8 cellular contexts compared by ENCODE assay signal in the genomic region with DNA sequence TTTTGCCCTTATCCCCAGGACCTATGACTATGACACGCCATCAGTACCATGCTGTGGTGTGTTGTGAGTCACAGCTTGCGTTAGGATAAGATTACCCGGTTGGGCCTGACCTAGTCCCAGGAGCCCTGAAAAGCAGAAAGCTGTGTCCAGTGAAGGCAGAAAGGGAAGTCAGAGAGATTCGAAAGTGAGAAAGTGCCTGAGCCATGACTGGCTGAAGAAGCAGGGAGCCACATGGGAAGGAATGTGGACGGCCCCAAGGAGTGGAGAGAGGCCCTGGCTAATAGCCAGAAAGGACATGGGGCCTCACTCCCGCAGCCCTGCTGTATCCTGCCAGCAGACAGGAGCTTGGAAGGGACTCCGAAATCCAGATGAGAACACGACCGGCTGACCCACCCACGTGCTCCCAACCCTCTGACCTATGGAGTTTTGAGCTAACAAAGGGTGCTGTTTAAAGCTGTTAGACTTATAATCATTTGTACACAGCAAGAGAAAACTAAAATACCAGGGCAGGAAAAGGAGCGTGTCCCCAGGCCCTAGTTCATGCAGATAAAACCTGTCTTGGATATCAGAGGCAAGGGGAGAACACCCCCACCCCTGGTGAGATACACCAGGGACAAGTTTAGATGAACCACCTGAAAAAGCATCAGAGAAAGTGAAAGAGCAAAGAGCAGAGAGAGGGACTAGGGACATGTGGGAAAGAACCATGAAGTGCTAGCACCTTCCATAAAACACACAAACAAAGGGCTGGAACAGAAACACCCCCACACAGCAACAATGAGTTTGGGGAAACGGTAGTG.
A peak's percentile ranks its signal among the peaks of the same experiment; 100 is the strongest.
DNase-seq lines count a peak whose midpoint lies in the region; ATAC-seq, FAIRE-seq and TF ChIP-seq lines count a peak whose summit lies in the region.

No MANE protein-coding gene starts in this region.

- H3K4ac ChIP-seq in H1 (replicated peaks; ENCODE audit: insufficient read length, low read depth, low read length) = no peak overlapping the region

- no peak overlapping the region for H3K23ac ChIP-seq in H1 (ENCODE audit: insufficient read length)

- no peak for TF ChIP-seq RAD21 in H1 (IDR thresholded peaks at IDR 0.05 in 1 of 2, conservative IDR thresholded peaks at IDR 0.05 in 1 of 2; ENCODE audit: low read depth in 2 of 2, low read length in 2 of 2)

- no peak overlapping the region for H4K91ac ChIP-seq in H1 (replicated peaks; ENCODE audit: insufficient read length, low read length)

- H3K79me1 ChIP-seq in H1 (ENCODE audit: low read depth, low read length) = no peaks in the 10 kb centered on the region

- H3K27ac ChIP-seq in H1 (ENCODE audit: low read depth, low read length) = no peak overlapping the region

- no peak overlapping the region for H4K8ac ChIP-seq in H1 (ENCODE audit: extremely low read depth, insufficient read depth, low read length)

- no peak overlapping the region for H2BK12ac ChIP-seq in H1 (ENCODE audit: low read depth, low read length)

- no peak overlapping the region for H4K5ac ChIP-seq in H1 (ENCODE audit: insufficient read length, low read depth, low read length)

- peak overlapping the region; percentile 25 for H3K4me3 ChIP-seq in GM12865 (ENCODE audit: low read depth, low read length)
- no peak overlapping the region for H3K4me3 ChIP-seq in H1 (ENCODE audit: extremely low read depth in 1 of 4, insufficient read depth in 2 of 4, low read depth in 3 of 4, low read length in 4 of 4)

- peaks cover 2% of the 10 kb centered on the region; the same call in 1 of the 2 replicates for H3K23me2 ChIP-seq in H1 (ENCODE audit: low read depth, low read length)

- DNase-seq in GM12865 (ENCODE audit: low read depth) = peak; percentile 72
- peak; percentile 94 for DNase-seq in MV-4-11 (lab: John Stamatoyannopoulos, UW)
- DNase-seq in H1 (ENCODE audit: low read depth in 1 of 2, low spot score in 2 of 2) = no peak
- peak; percentile 28 for DNase-seq in mucosa of gallbladder (ENCODE audit: low spot score)
- no peak for DNase-seq in cerebellum (ENCODE audit: low spot score)
- no peak for DNase-seq in NCI-H1930 (lab: John Stamatoyannopoulos, UW)

- no peaks in the 10 kb centered on the region for H3K27me3 ChIP-seq in H1 (replicated peaks in 1 of 4; ENCODE audit: control insufficient read depth in 3 of 4, extremely low read depth in 1 of 4, insufficient read depth in 3 of 4, low read length in 3 of 4)

- H3K4me1 ChIP-seq in H1 (replicated peaks in 1 of 4; ENCODE audit: control insufficient read depth in 3 of 4, insufficient read depth in 4 of 4, low read length in 3 of 4) = no peaks in the 10 kb centered on the region; a peak in 1 of 7 replicates

- no peak overlapping the region for H2AK5ac ChIP-seq in H1 (ENCODE audit: low read depth, low read length)

- H3K79me2 ChIP-seq in H1 (ENCODE audit: control insufficient read depth in 1 of 2, insufficient read depth in 2 of 2, low read length in 2 of 2) = no peaks in the 10 kb centered on the region

- H3K56ac ChIP-seq in H1 (replicated peaks; ENCODE audit: insufficient read length, low read depth, low read length) = no peak overlapping the region

- TF ChIP-seq CTCF in GM12865 (IDR thresholded peaks at IDR 0.05; ENCODE audit: insufficient read depth, low read depth, low read length, missing control alignments) (no peak), H1 (IDR thresholded peaks at IDR 0.05; ENCODE audit: control extremely low read depth in 1 of 3, insufficient read depth in 1 of 3, low read depth in 1 of 3, low read length in 3 of 3) (no peak)

- no peak overlapping the region for H3K4me2 ChIP-seq in H1 (ENCODE audit: insufficient read depth in 1 of 2, low read depth in 2 of 2, low read length in 2 of 2)

- H3K9me3 ChIP-seq in H1 (ENCODE audit: insufficient read depth in 2 of 2, low read depth in 1 of 2, low read length in 1 of 2) = no peaks in the 10 kb centered on the region

- POLR2A ChIA-PET in H1 (lab: Charles Lee; ENCODE audit: partially characterized antibody) = no interaction called here

- 89% methylated on average over 12 of the region's 12 CpGs; no CpG with 5 or more reads in 1 of the 2 experiments for WGBS in H1 (ENCODE audit: extremely low coverage in 1 of 2, insufficient coverage in 1 of 2, insufficient read length in 1 of 2, insufficient replicate concordance in 2 of 2, low coverage in 1 of 2, low lambda C conversion rate in 2 of 2, missing lambda C conversion rate in 1 of 2), 2 experiments

- FAIRE-seq in H1 (lab: Jason Lieb, UNC) = no peak

- no peak overlapping the region; the same call in 1 of the 2 replicates for H3K18ac ChIP-seq in H1 (ENCODE audit: extremely low read depth, low read length)

- H3K9ac ChIP-seq in H1 (replicated peaks in 1 of 4; ENCODE audit: extremely low read depth in 1 of 4, low read depth in 3 of 4, low read length in 3 of 4) = no peak overlapping the region

- TF ChIP-seq POLR2A in H1 (IDR thresholded peaks at IDR 0.05; ENCODE audit: control extremely low read depth in 1 of 2, low read depth in 2 of 2, low read length in 2 of 2) = no peak

- H2AFZ ChIP-seq in H1 (ENCODE audit: low read length) = no peak overlapping the region

- TF ChIP-seq EP300 in H1 (IDR thresholded peaks at IDR 0.05; ENCODE audit: borderline replicate concordance in 1 of 2, low read depth in 2 of 2, low read length in 2 of 2) = no peak

- CTCF ChIA-PET in H1 (lab: Charles Lee; ENCODE audit: partially characterized antibody) = interaction anchor here (1.0 to 2.4 kb wide), 2 partner anchors 9 to 250 kb away, joined by 3 to 15 read pairs; no protein-coding TSS in a partner anchor

- H2BK15ac ChIP-seq in H1 (ENCODE audit: low read length) = no peak overlapping the region

- no peaks in the 10 kb centered on the region for H3K36me3 ChIP-seq in H1 (ENCODE audit: control insufficient read depth in 2 of 4, insufficient read depth in 4 of 4, low read length in 3 of 4)

- no peaks in the 10 kb centered on the region for H4K20me1 ChIP-seq in H1 (replicated peaks in 1 of 2; ENCODE audit: control insufficient read depth in 1 of 2, insufficient read depth in 2 of 2, low read length in 2 of 2)

- no peak overlapping the region for H2BK20ac ChIP-seq in H1 (ENCODE audit: low read length)

- H3K14ac ChIP-seq in H1 (ENCODE audit: insufficient read length) = peak overlapping the region; percentile 19

- ATAC-seq in HG03025 (IDR thresholded peaks at IDR 0.05; ENCODE audit: low FRiP score, unreplicated experiment) = no peak
- ATAC-seq in HG02571 (IDR thresholded peaks at IDR 0.05; ENCODE audit: unreplicated experiment) = no peak

- no peak overlapping the region for H2BK120ac ChIP-seq in H1 (replicated peaks; ENCODE audit: low read depth, low read length)

- no peak overlapping the region for H2BK5ac ChIP-seq in H1 (ENCODE audit: low read depth, low read length)

TF ChIP-seq in H1, 55 proteins besides CTCF, POLR2A, EP300 and RAD21 (continues in another document):
- no peak for TF ChIP-seq PHF8 (conservative IDR thresholded peaks at IDR 0.05; ENCODE audit: low read depth, low read length)

Comparison
In these comparisons a context has a peak if more than half of its experiments do, and no peak if none do; other contexts are left out.
1. DNase-seq: peak in GM12865 (single experiment), MV-4-11 (single experiment) and mucosa of gallbladder (single experiment); none in H1 (0 of 2), cerebellum (single experiment) and NCI-H1930 (0 of 2).